Comparison of ENCODE assay signal across 8 cellular contexts in the genomic region with DNA sequence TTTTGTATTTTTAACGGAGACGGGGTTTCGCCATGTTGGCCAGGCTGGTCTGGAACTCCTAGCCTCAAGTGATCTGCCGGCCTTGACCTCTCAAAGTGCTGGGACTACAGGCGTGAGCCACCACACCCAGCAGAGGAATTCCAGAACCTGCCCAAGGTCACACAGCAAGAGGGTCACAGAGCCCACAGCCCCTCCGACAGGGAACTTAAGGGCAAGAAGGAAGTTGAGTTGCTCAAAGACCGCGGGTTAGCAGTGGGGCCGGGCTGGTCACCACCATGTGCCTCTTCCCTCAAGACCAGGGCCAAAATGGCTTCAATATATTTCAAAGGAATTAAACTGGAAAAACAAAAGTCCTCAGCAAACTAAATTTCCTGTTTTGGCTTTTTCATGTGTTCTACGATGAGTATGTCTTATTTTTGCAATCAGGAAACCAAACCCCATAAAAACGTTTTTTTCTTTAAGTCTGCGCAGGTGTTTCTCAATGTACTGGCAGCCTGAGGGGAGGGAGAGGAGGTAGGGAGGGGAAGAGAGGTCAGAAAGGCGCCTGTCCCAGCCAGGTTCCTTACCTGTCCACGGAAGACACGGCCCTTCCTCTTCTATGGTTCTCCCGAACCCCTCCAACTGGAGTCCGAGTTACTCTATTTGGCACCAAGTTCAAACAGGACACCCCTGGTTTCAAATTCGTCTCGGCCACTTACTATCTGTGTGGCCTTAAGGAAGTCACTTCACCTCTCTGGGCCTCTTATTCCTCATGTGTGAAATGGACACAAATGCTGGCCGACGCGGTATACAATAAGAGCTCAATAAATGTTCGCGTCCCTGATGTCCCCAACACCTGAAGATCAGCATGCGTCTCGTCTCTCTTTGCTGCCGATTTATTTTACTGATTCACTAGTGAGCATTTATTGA. TPM values are rescaled to one million over a fixed set of nuclear protein-coding genes. Genes with fewer than 3 reads are reported as not detected.
DNase-seq lines count a peak whose midpoint lies in the region; ATAC-seq, FAIRE-seq and TF ChIP-seq lines count a peak whose summit lies in the region.

No MANE protein-coding gene starts in this region.

- 19 to 23% methylated on average over 27 of the region's 27 CpGs for WGBS in pancreas, 2 donors

- intact Hi-C loops in pancreas (cut with DNase I): no loop called here

- no peak for TF ChIP-seq CTCF in WERI-Rb-1 (IDR thresholded peaks at IDR 0.05; ENCODE audit: low read depth, low read length)
- no peak for TF ChIP-seq CTCF in foreskin fibroblast (IDR thresholded peaks at IDR 0.05; ENCODE audit: low read depth, low read length)
- TF ChIP-seq CTCF in pancreas (IDR thresholded peaks at IDR 0.05): no peak

- H3K27me3 ChIP-seq in WERI-Rb-1 (ENCODE audit: insufficient read depth, low read depth, severe bottlenecking): no peaks in the 10 kb centered on the region
- no peaks in the 10 kb centered on the region for H3K27me3 ChIP-seq in pancreas

- H3K9me3 ChIP-seq in WERI-Rb-1 (ENCODE audit: severe bottlenecking) (no peaks in the 10 kb centered on the region), pancreas (no peaks in the 10 kb centered on the region)

- peak; percentile 6 for ATAC-seq in GM19025 (IDR thresholded peaks at IDR 0.05; ENCODE audit: low read depth, unreplicated experiment)
- ATAC-seq in HG03066 (IDR thresholded peaks at IDR 0.05; ENCODE audit: low read depth, unreplicated experiment): peak; percentile 14
- peak; percentile 44 to 49 (median 48) for ATAC-seq in pancreas

- peaks cover 0 to 9% (median 0%) of the 10 kb centered on the region in 3 donors for H3K4me1 ChIP-seq in pancreas

- H3K27ac ChIP-seq in WERI-Rb-1 (no peak overlapping the region), pancreas (peak overlapping the region; percentile 46 to 83 (median 60))

- H3K36me3 ChIP-seq in WERI-Rb-1 (no peaks in the 10 kb centered on the region; the same call in 1 of the 2 replicates), pancreas (peaks cover 0 to 7% (median 0%) of the 10 kb centered on the region in 3 donors)

- peak overlapping the region; percentile 52 for H3K4me3 ChIP-seq in WERI-Rb-1 (ENCODE audit: low read depth, low read length)
- peak overlapping the region; percentile 59 to 73 for H3K4me3 ChIP-seq in foreskin fibroblast (ENCODE audit: low read depth in 1 of 2, low read length in 2 of 2)
- H3K4me3 ChIP-seq in pancreas: peak overlapping the region; percentile 21 to 95 (median 67)

- FAIRE-seq in pancreas (lab: Jason Lieb, UNC): no peak

- DNase-seq in WERI-Rb-1 (no peak), foreskin fibroblast (no peak), pancreas (peak in 2 of 6 donors; percentile 21 to 38), NCI-H1092 (lab: John Stamatoyannopoulos, UW) (no peak), KG1 (lab: John Stamatoyannopoulos, UW) (no peak), DMS79 treated with DMSO at 0.1 percent for 48 hours (lab: John Stamatoyannopoulos, UW) (no peak)

RNA-seq across cellular contexts. Expression of a gene that starts 0.8 kb away (rescaled TPM):
- total RNA-seq in pancreas: 10 to 100 TPM; 13.0 to 26.8 (median 17.2) TPM
- polyA plus RNA-seq in pancreas: 10 to 100 TPM; 25.9 to 39.1 TPM

RNA-seq across cellular contexts. Expression of a gene that starts 24.3 kb away (rescaled TPM):
- 10 to 100 TPM; 13.9 to 29.3 (median 17.5) TPM for total RNA-seq in pancreas
- polyA plus RNA-seq in pancreas: 10 to 100 TPM; 11.4 to 11.6 TPM
